19 cellular contexts compared by ENCODE assay signal in the genomic region with DNA sequence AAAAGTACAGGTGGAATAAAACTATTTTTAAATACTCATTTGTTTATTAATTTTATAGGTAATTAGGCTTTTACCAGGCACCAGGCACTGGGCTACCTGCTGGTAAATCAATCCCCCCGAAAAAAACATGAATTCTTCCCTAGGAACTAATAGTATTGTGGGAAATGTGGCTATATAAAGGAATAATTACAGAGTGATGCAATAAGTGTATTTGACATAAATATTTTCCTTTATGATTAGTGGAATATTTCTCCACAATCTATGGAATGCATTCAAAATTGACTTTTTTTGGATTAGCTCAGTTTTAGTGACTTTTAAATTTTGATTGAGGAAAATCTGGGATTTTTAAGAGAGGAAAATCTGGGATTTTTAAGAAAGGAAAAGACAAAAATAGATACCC.
"Had no signal": no experiment of that assay in that cellular context is flagged by ENCODE, and none has a peak within 500 bp of the region (broad histone marks: within the 10 kb centered on the region; RNA-seq: fewer than 3 reads in every experiment).

No MANE protein-coding gene starts in this region.

- H3K27me3 Mint-ChIP-seq: activated CD4-positive, alpha-beta T cell treated with anti-CD3 and anti-CD28 coated beads, Interleukin-2, amount 10 ng/mL, durations not matched to agents 24 days and 14 days; activated naive CD4-positive, alpha-beta T cell treated with anti-CD3 and anti-CD28 coated beads, Interleukin-2, amount 50 U/mL, for 24 hours had no signal

- H3K4me3 Mint-ChIP-seq: activated B cell treated with CpG ODN at 0.5 μM for 24 hours; activated naive CD4-positive, alpha-beta T cell treated with anti-CD3 and anti-CD28 coated beads, Interleukin-2, amount 50 U/mL, for 24 hours; T-helper 17 cell had no signal

- H3K36me3 ChIP-seq: breast epithelium had no signal

- H3K27ac ChIP-seq: breast epithelium, PC-9 had no signal

- H3K9me3 Mint-ChIP-seq: activated B cell treated with CpG ODN at 0.5 μM for 24 hours; activated CD4-positive, alpha-beta T cell treated with anti-CD3 and anti-CD28 coated beads, Interleukin-2, amount 10 ng/mL, durations not matched to agents 24 days and 14 days; activated naive CD4-positive, alpha-beta T cell treated with anti-CD3 and anti-CD28 coated beads, Interleukin-2, amount 50 U/mL, for 24 hours had no signal

- H3K4me3 ChIP-seq: breast epithelium, PC-9 had no signal

- H3K27me3 ChIP-seq: breast epithelium had no signal

- H3K27ac Mint-ChIP-seq: activated B cell treated with CpG ODN at 0.5 μM for 24 hours, T-helper 17 cell had no signal

- H3K36me3 Mint-ChIP-seq: activated naive CD4-positive, alpha-beta T cell treated with anti-CD3 and anti-CD28 coated beads, Interleukin-2, amount 50 U/mL, for 24 hours had no signal

- DNase-seq: activated B cell treated with CpG ODN at 0.5 μM for 24 hours; activated naive CD4-positive, alpha-beta T cell; aorta; caudate nucleus; KG1; NCI-H1092; NCI-H1417; NCI-H1694; NCI-H2029; NCI-H2107; NCI-H2171 treated with DMSO at 0.1 percent for 48 hours; NCI-H226; NK-92 treated with Interleukin-12 subunit alpha and Interleukin-12 subunit beta, amount 100 ng/mL, for 24 hours; PC-9; SHP77 treated with DMSO at 0.1 percent for 48 hours had no signal

- H3K9me3 ChIP-seq: breast epithelium had no signal

- H3K4me1 ChIP-seq: breast epithelium had no signal

- H2AFZ ChIP-seq: PC-9 had no signal
